In genomic region chr10:48192916-48193450, GRCh38 we compare ENCODE assay signal across 34 cellular contexts.
"Had no signal": no experiment of that assay in that cellular context is flagged by ENCODE, and none has a peak within 500 bp of the region (broad histone marks: within the 10 kb centered on the region; RNA-seq: fewer than 3 reads in every experiment).

No MANE protein-coding gene starts in this region.

- H3K79me2 ChIP-seq: hepatocyte had no signal

- H2AFZ ChIP-seq: hepatocyte had no signal

- H3K27me3 ChIP-seq: breast epithelium, gastrocnemius medialis, hepatocyte, pancreas, sigmoid colon, testis, transverse colon had no signal

- H3K9me3 ChIP-seq: breast epithelium, gastrocnemius medialis, pancreas, prostate gland, sigmoid colon, testis, transverse colon had no signal

- ATAC-seq: activated CD4-positive, alpha-beta T cell treated with anti-CD3 and anti-CD28 coated beads for 36 hours; activated CD8-positive, alpha-beta memory T cell treated with anti-CD3 and anti-CD28 coated beads, Interleukin-2, amount 10 ng/mL, durations not matched to agents 7 days and 5 days; activated CD8-positive, alpha-beta T cell treated with anti-CD3 and anti-CD28 coated beads, Interleukin-2, amount 10 ng/mL, durations not matched to agents 7 days and 5 days; activated naive CD8-positive, alpha-beta T cell treated with anti-CD3 and anti-CD28 coated beads, Interleukin-2, amount 50 U/mL, for 24 hours; gastrocnemius medialis; left colon; pancreas; T-helper 17 cell had no signal

- H3K4me3 Mint-ChIP-seq: activated B cell treated with CpG ODN at 0.5 μM for 24 hours; activated CD4-positive, alpha-beta T cell treated with anti-CD3 and anti-CD28 coated beads for 36 hours; activated CD8-positive, alpha-beta memory T cell treated with anti-CD3 and anti-CD28 coated beads, Interleukin-2, amount 10 ng/mL, durations not matched to agents 7 days and 5 days; activated CD8-positive, alpha-beta T cell treated with anti-CD3 and anti-CD28 coated beads, Interleukin-2, amount 10 ng/mL, durations not matched to agents 7 days and 5 days; activated naive CD4-positive, alpha-beta T cell treated with anti-CD3 and anti-CD28 coated beads, Interleukin-2, amount 50 U/mL, for 24 hours; activated naive CD8-positive, alpha-beta T cell treated with anti-CD3 and anti-CD28 coated beads, Interleukin-2, amount 50 U/mL, for 24 hours; dendritic cell treated with granulocyte-macrophage colony-stimulating factor and Interleukin-4, amounts not matched to agents 40 ng/mL and 50 ng/mL, for 4 days; mesothelial cell of epicardium; naive B cell; nephron progenitor cell; T-helper 17 cell had no signal

- H3K27ac Mint-ChIP-seq: activated B cell treated with CpG ODN at 0.5 μM for 24 hours; activated CD4-positive, alpha-beta T cell treated with anti-CD3 and anti-CD28 coated beads for 36 hours; activated CD8-positive, alpha-beta memory T cell treated with anti-CD3 and anti-CD28 coated beads, Interleukin-2, amount 10 ng/mL, durations not matched to agents 7 days and 5 days; activated CD8-positive, alpha-beta T cell treated with anti-CD3 and anti-CD28 coated beads, Interleukin-2, amount 10 ng/mL, durations not matched to agents 7 days and 5 days; activated naive CD4-positive, alpha-beta T cell treated with anti-CD3 and anti-CD28 coated beads, Interleukin-2, amount 50 U/mL, for 24 hours; activated naive CD8-positive, alpha-beta T cell treated with anti-CD3 and anti-CD28 coated beads, Interleukin-2, amount 50 U/mL, for 24 hours; activated T-helper 2 cell treated with anti-CD3 and anti-CD28 coated beads, Interferon-gamma antibody, Interleukin-2, Interleukin-4, amounts not matched to agents 10 μg/mL and 5 μg/mL and 100 μg/mL, durations not matched to agents 14 hours and 24 hours and 36 hours; dendritic cell treated with granulocyte-macrophage colony-stimulating factor and Interleukin-4, amounts not matched to agents 40 ng/mL and 50 ng/mL, for 4 days; mesothelial cell of epicardium; naive B cell; nephron progenitor cell; T-helper 17 cell had no signal

- H3K27ac ChIP-seq: breast epithelium, gastrocnemius medialis, hepatocyte, pancreas, prostate gland, sigmoid colon, testis, transverse colon had no signal

- H3K4me1 ChIP-seq: breast epithelium, gastrocnemius medialis, pancreas, prostate gland, sigmoid colon, testis had no signal

- H3K36me3 ChIP-seq: breast epithelium, gastrocnemius medialis, pancreas, prostate gland, sigmoid colon, transverse colon had no signal

- H3K4me2 ChIP-seq: hepatocyte had no signal

- H3K9me3 Mint-ChIP-seq: activated B cell treated with CpG ODN at 0.5 μM for 24 hours; activated naive CD4-positive, alpha-beta T cell treated with anti-CD3 and anti-CD28 coated beads, Interleukin-2, amount 50 U/mL, for 24 hours; activated naive CD8-positive, alpha-beta T cell treated with anti-CD3 and anti-CD28 coated beads, Interleukin-2, amount 50 U/mL, for 24 hours; activated T-helper 2 cell treated with anti-CD3 and anti-CD28 coated beads, Interferon-gamma antibody, Interleukin-2, Interleukin-4, amounts not matched to agents 10 μg/mL and 5 μg/mL and 100 μg/mL, durations not matched to agents 14 hours and 24 hours and 36 hours; dendritic cell treated with granulocyte-macrophage colony-stimulating factor and Interleukin-4, amounts not matched to agents 40 ng/mL and 50 ng/mL, for 4 days; mesothelial cell of epicardium; nephron progenitor cell had no signal

- H3K27me3 Mint-ChIP-seq: activated B cell treated with CpG ODN at 0.5 μM for 24 hours; activated CD4-positive, alpha-beta T cell treated with anti-CD3 and anti-CD28 coated beads for 36 hours; activated naive CD4-positive, alpha-beta T cell treated with anti-CD3 and anti-CD28 coated beads, Interleukin-2, amount 50 U/mL, for 24 hours; activated naive CD8-positive, alpha-beta T cell treated with anti-CD3 and anti-CD28 coated beads, Interleukin-2, amount 50 U/mL, for 24 hours; dendritic cell treated with granulocyte-macrophage colony-stimulating factor and Interleukin-4, amounts not matched to agents 40 ng/mL and 50 ng/mL, for 4 days had no signal

- H3K4me1 Mint-ChIP-seq: activated B cell treated with CpG ODN at 0.5 μM for 24 hours; activated CD4-positive, alpha-beta T cell treated with anti-CD3 and anti-CD28 coated beads for 36 hours; activated CD8-positive, alpha-beta memory T cell treated with anti-CD3 and anti-CD28 coated beads, Interleukin-2, amount 10 ng/mL, durations not matched to agents 7 days and 5 days; activated naive CD4-positive, alpha-beta T cell treated with anti-CD3 and anti-CD28 coated beads, Interleukin-2, amount 50 U/mL, for 24 hours; activated naive CD8-positive, alpha-beta T cell treated with anti-CD3 and anti-CD28 coated beads, Interleukin-2, amount 50 U/mL, for 24 hours; mesothelial cell of epicardium; naive B cell; T-helper 17 cell had no signal

- H3K36me3 Mint-ChIP-seq: activated CD8-positive, alpha-beta memory T cell treated with anti-CD3 and anti-CD28 coated beads, Interleukin-2, amount 10 ng/mL, durations not matched to agents 7 days and 5 days; activated naive CD4-positive, alpha-beta T cell treated with anti-CD3 and anti-CD28 coated beads, Interleukin-2, amount 50 U/mL, for 24 hours; mesothelial cell of epicardium; naive B cell had no signal

- H3K4me3 ChIP-seq: breast epithelium, gastrocnemius medialis, hepatocyte, pancreas, prostate gland, sigmoid colon, testis, transverse colon had no signal

- DNase-seq: activated B cell treated with CpG ODN at 0.5 μM for 24 hours; activated CD4-positive, alpha-beta T cell treated with anti-CD3 and anti-CD28 coated beads for 36 hours; activated CD8-positive, alpha-beta memory T cell treated with anti-CD3 and anti-CD28 coated beads, Interleukin-2, amount 10 ng/mL, durations not matched to agents 7 days and 5 days; activated CD8-positive, alpha-beta T cell treated with anti-CD3 and anti-CD28 coated beads, Interleukin-2, amount 10 ng/mL, durations not matched to agents 7 days and 5 days; activated naive CD8-positive, alpha-beta T cell treated with anti-CD3 and anti-CD28 coated beads, Interleukin-2, amount 50 U/mL, for 24 hours; activated T-cell treated with anti-CD3 and anti-CD28 coated beads, Interleukin-2, amount 50 U/mL, for 48 hours; amygdala; central memory CD4-positive, alpha-beta T cell; effector CD8-positive, alpha-beta T cell; erythroblast; gastrocnemius medialis; kidney; left colon; mammary epithelial cell; naive B cell; nephron progenitor cell; nucleus accumbens; pancreas; retina; sigmoid colon; small intestine; stimulated activated CD4-positive, alpha-beta T cell treated with anti-CD3 and anti-CD28 coated beads, Interleukin-15, amount 100 ng/mL, for 24 hours; stimulated activated naive CD4-positive, alpha-beta T cell treated with Interleukin-2 at 50 U/mL for 16 hours; T-helper 17 cell; T1000; testis; transverse colon had no signal
